18 cellular contexts compared by ENCODE assay signal in the genomic region with DNA sequence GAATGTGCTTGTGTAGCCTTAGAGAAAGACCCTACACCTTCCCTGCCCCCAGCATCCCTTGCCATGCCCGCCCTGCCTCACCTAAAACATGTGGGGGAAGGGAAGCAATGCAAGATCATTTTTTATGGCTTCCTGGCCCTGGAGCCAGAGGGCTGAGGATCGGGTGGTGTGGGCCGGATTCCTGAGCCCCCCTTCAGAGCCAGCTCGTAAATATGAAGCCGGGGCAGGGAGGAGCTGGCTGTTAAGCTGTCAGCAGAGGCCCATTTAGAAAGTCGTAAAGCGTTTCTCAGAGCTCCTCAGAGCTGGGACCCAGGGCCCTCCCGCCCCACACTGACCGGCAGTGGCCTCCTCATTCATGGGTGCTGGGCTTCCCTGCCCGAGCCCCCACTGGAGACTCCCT.
DNase-seq lines count a peak whose midpoint lies in the region; ATAC-seq and TF ChIP-seq lines count a peak whose summit lies in the region.
"Had no signal": no experiment of that assay in that cellular context is flagged by ENCODE, and none has a peak within 500 bp of the region (broad histone marks: within the 10 kb centered on the region; RNA-seq: fewer than 3 reads in every experiment).

No MANE protein-coding gene starts in this region.

- DNase-seq in GM03348 (ENCODE audit: low spot score) (peak; percentile 47), left kidney (ENCODE audit: low read depth, low spot score) (peak; percentile 98), substantia nigra (lab: John Stamatoyannopoulos, UW) (no peak), NCI-H2107 treated with DMSO at 0.1 percent for 48 hours (lab: John Stamatoyannopoulos, UW; ENCODE audit: unreplicated experiment) (no peak), head of caudate nucleus (no peak)
- DNase-seq: activated CD4-positive, alpha-beta memory T cell treated with anti-CD3 and anti-CD28 coated beads for 36 hours; activated T-cell treated with anti-CD3 and anti-CD28 coated beads, Interleukin-2, amount 50 U/mL, for 24 hours; left lung; MV-4-11; NCI-H2081 treated with DMSO at 0.1 percent for 48 hours; PC-9; retina; stomach had no signal

- H3K27ac ChIP-seq in substantia nigra (ENCODE audit: low read depth, low read length, poor library complexity, severe bottlenecking) = peak overlapping the region; percentile 32
- H3K27ac ChIP-seq: PC-9 had no signal

- ATAC-seq in SK-N-SH treated with all-trans-retinoic acid at 6 μM for 48 hours (no peak), GM19463 (IDR thresholded peaks at IDR 0.05; ENCODE audit: unreplicated experiment) (no peak), HG03432 (IDR thresholded peaks at IDR 0.05; ENCODE audit: unreplicated experiment) (no peak)
- ATAC-seq: activated naive CD4-positive, alpha-beta T cell treated with anti-CD3 and anti-CD28 coated beads, Interleukin-2, amount 50 U/mL, for 72 hours; natural killer cell treated with Interleukin-12 subunit alpha and Interleukin-12 subunit beta and Interleukin-15 and Interleukin-18, amount 100 ng/mL, for 72 hours had no signal

- intact Hi-C loops in head of caudate nucleus (cut with DNase I) = no loop called here

TF ChIP-seq in SK-N-SH treated with all-trans-retinoic acid at 6 μM for 48 hours, 23 proteins besides CTCF, POLR2A, EP300 and RAD21:
- TF ChIP-seq, protein P1, sequence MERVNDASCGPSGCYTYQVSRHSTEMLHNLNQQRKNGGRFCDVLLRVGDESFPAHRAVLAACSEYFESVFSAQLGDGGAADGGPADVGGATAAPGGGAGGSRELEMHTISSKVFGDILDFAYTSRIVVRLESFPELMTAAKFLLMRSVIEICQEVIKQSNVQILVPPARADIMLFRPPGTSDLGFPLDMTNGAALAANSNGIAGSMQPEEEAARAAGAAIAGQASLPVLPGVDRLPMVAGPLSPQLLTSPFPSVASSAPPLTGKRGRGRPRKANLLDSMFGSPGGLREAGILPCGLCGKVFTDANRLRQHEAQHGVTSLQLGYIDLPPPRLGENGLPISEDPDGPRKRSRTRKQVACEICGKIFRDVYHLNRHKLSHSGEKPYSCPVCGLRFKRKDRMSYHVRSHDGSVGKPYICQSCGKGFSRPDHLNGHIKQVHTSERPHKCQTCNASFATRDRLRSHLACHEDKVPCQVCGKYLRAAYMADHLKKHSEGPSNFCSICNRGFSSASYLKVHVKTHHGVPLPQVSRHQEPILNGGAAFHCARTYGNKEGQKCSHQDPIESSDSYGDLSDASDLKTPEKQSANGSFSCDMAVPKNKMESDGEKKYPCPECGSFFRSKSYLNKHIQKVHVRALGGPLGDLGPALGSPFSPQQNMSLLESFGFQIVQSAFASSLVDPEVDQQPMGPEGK (CRISPR knock-in tag; IDR thresholded peaks at IDR 0.05; ENCODE audit: borderline replicate concordance) = no peak
- TF ChIP-seq SNAI2 (CRISPR knock-in tag; IDR thresholded peaks at IDR 0.05) = 0 out of 2 replicates have a peak, but pooled peaks have one; percentile 22

Comparison
In these comparisons a context has a peak if more than half of its experiments do, and no peak if none do; other contexts are left out.
1. DNase-seq: peak in GM03348 (single experiment) and left kidney (single experiment); none in substantia nigra (0 of 49), NCI-H2107 treated with DMSO at 0.1 percent for 48 hours (single experiment) and head of caudate nucleus (0 of 42).